ENCODE assay signal across 17 cellular contexts in genomic region chr21:31878831-31879230, GRCh38. TPM values are rescaled to one million over a fixed set of nuclear protein-coding genes. Genes with fewer than 3 reads are reported as not detected.
A peak's percentile ranks its signal among the peaks of the same experiment; 100 is the strongest.
DNase-seq lines count a peak whose midpoint lies in the region; ATAC-seq and TF ChIP-seq lines count a peak whose summit lies in the region.
"Had no signal": no experiment of that assay in that cellular context is flagged by ENCODE, and none has a peak within 500 bp of the region (broad histone marks: within the 10 kb centered on the region; RNA-seq: fewer than 3 reads in every experiment).

No MANE protein-coding gene starts in this region.

- TF ChIP-seq CTCF in cardiac muscle cell (IDR thresholded peaks at IDR 0.05; ENCODE audit: low read depth, low read length), result no peak
- no peak for TF ChIP-seq CTCF in left ventricle myocardium inferior (IDR thresholded peaks at IDR 0.05; ENCODE audit: borderline replicate concordance)
- TF ChIP-seq CTCF in nephron (IDR thresholded peaks at IDR 0.05; ENCODE audit: unreplicated experiment in 3 of 3), result no peak

- no peaks in the 10 kb centered on the region for H3K9me3 Mint-ChIP-seq in nephron

- H3K27me3 ChIP-seq in cardiac muscle cell (no peaks in the 10 kb centered on the region), left ventricle myocardium inferior (ENCODE audit: low read depth) (peaks cover 59% of the 10 kb centered on the region)

- peaks cover 25% of the 10 kb centered on the region for H3K36me3 Mint-ChIP-seq in nephron (ENCODE audit: low read depth)
- H3K36me3 Mint-ChIP-seq: CD4-positive, alpha-beta memory T cell had no signal

- intact Hi-C loops in left ventricle myocardium inferior (cut with micrococcal nuclease), result no loop called here
- intact Hi-C loops in left ventricle myocardium superior (cut with micrococcal nuclease), result no loop called here

- H3K27ac Mint-ChIP-seq in nephron, result peak overlapping the region; percentile 38 to 87 (median 66)
- H3K27ac Mint-ChIP-seq: CD4-positive, alpha-beta memory T cell had no signal

- H3K9me3 ChIP-seq in cardiac muscle cell (ENCODE audit: low read depth) (no peaks in the 10 kb centered on the region), left ventricle myocardium inferior (replicated peaks) (no peaks in the 10 kb centered on the region)

- H3K4me3 ChIP-seq in cardiac muscle cell, result no peak overlapping the region
- no peak overlapping the region for H3K4me3 ChIP-seq in left ventricle myocardium inferior
- H3K4me3 ChIP-seq: GM23248, K562, PC-9 had no signal

- H3K27ac ChIP-seq in cardiac muscle cell, result peak overlapping the region; percentile 59
- H3K27ac ChIP-seq in left ventricle myocardium inferior (replicated peaks), result no peak overlapping the region
- H3K27ac ChIP-seq: GM23248, PC-9 had no signal

- H3K4me1 Mint-ChIP-seq in nephron, result peaks cover 68% of the 10 kb centered on the region

- in situ Hi-C loops in KBM-7 (cut with MboI; ENCODE audit: low pct_unique_long_range_greater_than_20kb, low sequenced_read_pairs), result no loop called here

- H3K27me3 Mint-ChIP-seq in nephron (ENCODE audit: low read depth), result peaks cover 5% of the 10 kb centered on the region

- ATAC-seq in left ventricle myocardium superior (peak; percentile 76), HG02759 (IDR thresholded peaks at IDR 0.05; ENCODE audit: unreplicated experiment) (no peak)
- ATAC-seq: K562 had no signal

- H3K4me3 Mint-ChIP-seq in nephron, result peak overlapping the region in 2 of 3 experiments; percentile 11 to 60
- H3K4me3 Mint-ChIP-seq: CD4-positive, alpha-beta memory T cell had no signal

- DNase-seq in cardiac muscle cell (ENCODE audit: low read depth in 1 of 2, low spot score in 1 of 2) (no peak), left ventricle myocardium inferior (no peak), left ventricle myocardium superior (no peak), KBM-7 (no peak), GF-D8 (lab: John Stamatoyannopoulos, UW) (no peak), OCI-M1 (lab: John Stamatoyannopoulos, UW) (no peak)
- DNase-seq: Calu3; CD4-positive, alpha-beta memory T cell; GM23248; HCEC 1CT; NCI-H1436; NCI-H2029 treated with DMSO at 0.1 percent for 48 hours; NCI-H748 treated with DMSO at 0.1 percent for 48 hours; PC-9 had no signal

- H3K36me3 ChIP-seq in cardiac muscle cell (no peaks in the 10 kb centered on the region), left ventricle myocardium inferior (no peaks in the 10 kb centered on the region)

- H3K4me1 ChIP-seq in cardiac muscle cell (ENCODE audit: low read depth), result peaks cover 22% of the 10 kb centered on the region
- H3K4me1 ChIP-seq in left ventricle myocardium inferior, result peaks cover 17% of the 10 kb centered on the region

RNA-seq across cellular contexts. Expression of gene HUNK, which starts 6.0 kb away (rescaled TPM):
- 6.7 and 8.0 TPM in 2 replicates for total RNA-seq in cardiac muscle cell
- 9.2 and 13.2 TPM in 2 replicates for polyA plus RNA-seq in cardiac muscle cell
- 0.44 TPM for total RNA-seq in left ventricle myocardium inferior
- total RNA-seq in left ventricle myocardium superior, result 0.40 TPM
- total RNA-seq: K562, PC-9 had no signal
- polyA plus RNA-seq: K562 had no signal
